ENCODE assay signal across 1 cellular context in genomic region chr2:15951936-15952335, GRCh38. TPM values are rescaled to one million over a fixed set of nuclear protein-coding genes. Genes with fewer than 3 reads are reported as not detected.
"Had no signal": no experiment of that assay in that cellular context is flagged by ENCODE, and none has a peak within 500 bp of the region (broad histone marks: within the 10 kb centered on the region; RNA-seq: fewer than 3 reads in every experiment).

No MANE protein-coding gene starts in this region.

RNA-seq across cellular contexts. Expression of gene MYCN, which starts 11.6 kb away (rescaled TPM):
- polyA plus RNA-seq: fibroblast of lung had no signal
